8 cellular contexts compared by ENCODE assay signal in genomic region chr6:35259946-35260626, GRCh38. TPM values are rescaled to one million over a fixed set of nuclear protein-coding genes. Genes with fewer than 3 reads are reported as not detected.
DNase-seq lines count a peak whose midpoint lies in the region; ATAC-seq and TF ChIP-seq lines count a peak whose summit lies in the region.

No MANE protein-coding gene starts in this region.

- H3K9me3 ChIP-seq in A673 (ENCODE audit: low read depth, low read length, poor library complexity, severe bottlenecking) (no peaks in the 10 kb centered on the region), neuron (ENCODE audit: low read length) (no peaks in the 10 kb centered on the region)

- no peaks in the 10 kb centered on the region for H3K27me3 ChIP-seq in A673 (replicated peaks; ENCODE audit: insufficient read depth, low read depth, low read length, poor library complexity)
- no peaks in the 10 kb centered on the region for H3K27me3 ChIP-seq in neuron (ENCODE audit: insufficient read depth, low read length)

- peak overlapping the region; percentile 56 for H2AFZ ChIP-seq in neuron (ENCODE audit: low read depth, low read length)

- no TSS peak for BruUV-seq in A673 (replicated peaks; lab: Mats Ljungman, UMichigan)

- POLR2A ChIA-PET in A673 (lab: Charles Lee; ENCODE audit: low non-redundant PET) = no interaction called here

- intact Hi-C loops in A673 (cut with micrococcal nuclease; ENCODE audit: unreplicated experiment) = no loop called here

- CTCF ChIA-PET in A673 (lab: Charles Lee) = interaction anchor here (0.5 to 1.5 kb wide), 3 partner anchors 29 to 398 kb away, joined by 3 to 6 read pairs (median 4); no protein-coding TSS in a partner anchor

- peak overlapping the region; percentile 92 for H3K27ac ChIP-seq in A673 (ENCODE audit: low read depth, low read length, poor library complexity, severe bottlenecking)

- TF ChIP-seq CTCF in A673 (conservative IDR thresholded peaks at IDR 0.05; ENCODE audit: low read depth, low read length) (no peak), fibroblast of the aortic adventitia (IDR thresholded peaks at IDR 0.05; ENCODE audit: insufficient read depth, low read length) (no peak)

- H3K4me1 ChIP-seq in A673 (ENCODE audit: insufficient read depth, low read length, poor library complexity, severe bottlenecking) = no peaks in the 10 kb centered on the region
- H3K4me1 ChIP-seq in neuron (ENCODE audit: insufficient read depth, low read length) = peaks cover 14% of the 10 kb centered on the region

- H3K4me3 ChIP-seq in A673 (ENCODE audit: low read depth, low read length, poor library complexity, severe bottlenecking) (peak overlapping the region; percentile 82), fibroblast of the aortic adventitia (ENCODE audit: low read depth, low read length) (peak overlapping the region; percentile 92), neuron (ENCODE audit: low read length) (peak overlapping the region; percentile 63)

- H3K36me3 ChIP-seq in A673 (ENCODE audit: insufficient read depth, low read length, poor library complexity, severe bottlenecking) = no peaks in the 10 kb centered on the region
- no peaks in the 10 kb centered on the region for H3K36me3 ChIP-seq in neuron (ENCODE audit: insufficient read depth, low read length)

- DNase-seq in A673 (ENCODE audit: low spot score) = peak; percentile 9
- peak; percentile 84 for DNase-seq in OCI-M1 (lab: John Stamatoyannopoulos, UW)
- peak; percentile 32 to 63 for DNase-seq in activated T-helper 1 cell treated with anti-CD3 and anti-CD28 coated beads, Interleukin-2, amount 50 U/mL, for 16 hours (ENCODE audit: low read depth in 1 of 2, low spot score in 1 of 2)
- DNase-seq in fibroblast of the aortic adventitia (ENCODE audit: low read depth) = peak; percentile 41
- DNase-seq in stromal cell of bone marrow (ENCODE audit: low read depth) = peak; percentile 18

- ATAC-seq in GM18867 (IDR thresholded peaks at IDR 0.05; ENCODE audit: unreplicated experiment) (peak; percentile 38), HG03175 (IDR thresholded peaks at IDR 0.05; ENCODE audit: unreplicated experiment) (peak; percentile 22)

RNA-seq across cellular contexts. Expression of gene ZNF76, which starts 0.6 kb away (rescaled TPM):
- total RNA-seq in A673 (2021) = 28.7 and 36.0 TPM in 2 replicates
- 5.9 and 18.4 TPM in 2 replicates for total RNA-seq in fibroblast of the aortic adventitia (ENCODE audit: low replicate concordance)

RNA-seq across cellular contexts. Expression of gene DEF6, which starts 37.5 kb away (rescaled TPM):
- total RNA-seq in A673 (2021) = 0.37 and 0.44 TPM in 2 replicates
- 0.18 and 1.1 TPM in 2 replicates for total RNA-seq in fibroblast of the aortic adventitia (ENCODE audit: low replicate concordance)

RNA-seq across cellular contexts. Expression of gene SCUBE3, which starts 46.3 kb away (rescaled TPM):
- total RNA-seq in A673 (2021) (0.04 TPM in 1 of 2 replicates, not detected in the other), fibroblast of the aortic adventitia (ENCODE audit: low replicate concordance) (1.8 and 10.0 TPM in 2 replicates)

Comparison
In these comparisons a context has a peak if more than half of its experiments do, and no peak if none do; other contexts are left out.
1. Peak in every context shown above with its lines: DNase-seq, ATAC-seq, H3K4me3 ChIP-seq and H3K27ac ChIP-seq.
2. DNase-seq: peak in every context shown above with its lines; median percentile 84 in OCI-M1; 48 in activated T-helper 1 cell treated with anti-CD3 and anti-CD28 coated beads, Interleukin-2, amount 50 U/mL, for 16 hours; 41 in fibroblast of the aortic adventitia; 18 in stromal cell of bone marrow; 9 in A673.